Comparison of ENCODE assay signal across 8 cellular contexts in genomic region chr5:176408245-176408573, GRCh38. TPM values are rescaled to one million over a fixed set of nuclear protein-coding genes. Genes with fewer than 3 reads are reported as not detected.
DNase-seq lines count a peak whose midpoint lies in the region; ATAC-seq and TF ChIP-seq lines count a peak whose summit lies in the region.
"Not testable (repeated sequence)": the region's sequence is repeated elsewhere in the genome, so short reads cannot be mapped to it uniquely, and the experiment has no call there.

No MANE protein-coding gene starts in this region.

- not testable (repeated sequence) for TF ChIP-seq CTCF in RWPE1 (conservative IDR thresholded peaks at IDR 0.05; ENCODE audit: low read depth); esophagus squamous epithelium (IDR thresholded peaks at IDR 0.05); left ventricle myocardium inferior (IDR thresholded peaks at IDR 0.05; ENCODE audit: borderline replicate concordance); gastrocnemius medialis (IDR thresholded peaks at IDR 0.05 in 4 of 5, conservative IDR thresholded peaks at IDR 0.05 in 1 of 5); vagina (IDR thresholded peaks at IDR 0.05)

- H3K36me3 ChIP-seq in esophagus squamous epithelium (peaks cover 0 to 63% (median 20%) of the 10 kb centered on the region in 3 donors), left ventricle myocardium inferior (peaks cover 57% of the 10 kb centered on the region), gastrocnemius medialis (peaks cover 0 to 57% of the 10 kb centered on the region in 2 donors), subcutaneous abdominal adipose tissue (ENCODE audit: control insufficient read depth in 5 of 5, insufficient read depth in 5 of 5, low read length in 5 of 5) (peaks cover 0 to 41% (median 26%) of the 10 kb centered on the region in 5 donors), vagina (peaks cover 0 to 38% of the 10 kb centered on the region in 2 donors)

- CTCF ChIA-PET in RWPE1 (lab: Yijun Ruan, JAX) = interaction anchor here (1.1 to 1.8 kb wide), 2 partner anchors 40 to 135 kb away, joined by 4 to 9 read pairs; partner anchors contain the start of gene FAF2

- not testable (repeated sequence) for TF ChIP-seq POLR2A in esophagus squamous epithelium (IDR thresholded peaks at IDR 0.05); gastrocnemius medialis (IDR thresholded peaks at IDR 0.05); vagina (IDR thresholded peaks at IDR 0.05)

- intact Hi-C loops in esophagus squamous epithelium (cut with DNase I); left ventricle myocardium inferior (cut with micrococcal nuclease); gastrocnemius medialis (cut with DNase I; ENCODE audit: low total_unique reads); vagina (cut with DNase I): not testable (repeated sequence)

- peak overlapping the region; percentile 99 for H3K27ac ChIP-seq in RWPE1
- H3K27ac ChIP-seq in angular gyrus (ENCODE audit: low read depth, low read length) = peak overlapping the region; percentile 57
- peak overlapping the region; percentile 17 for H3K27ac ChIP-seq in epithelial cell of prostate
- H3K27ac ChIP-seq in esophagus squamous epithelium = peak overlapping the region; percentile 73 to 99 (median 84)
- peak overlapping the region; percentile 79 for H3K27ac ChIP-seq in left ventricle myocardium inferior (replicated peaks)
- H3K27ac ChIP-seq in gastrocnemius medialis = peak overlapping the region in 3 of 4 donors; percentile 57 to 72 (median 71)
- peak overlapping the region; percentile 46 for H3K27ac ChIP-seq in subcutaneous abdominal adipose tissue (ENCODE audit: low read depth, low read length)
- H3K27ac ChIP-seq in vagina = peak overlapping the region; percentile 73

- in situ Hi-C loops in gastrocnemius medialis (cut with MboI; ENCODE audit: low sequenced_read_pairs in 4 of 4) = loop anchor here in 1 of 4 donors (25.0 kb wide), 1 partner anchor 129 kb away; the partner anchor contains the start of genes CDHR2 and RNF44

- H3K9me3 ChIP-seq in esophagus squamous epithelium; left ventricle myocardium inferior (replicated peaks); gastrocnemius medialis; subcutaneous abdominal adipose tissue (ENCODE audit: control insufficient read depth in 5 of 5, low read length in 5 of 5); vagina: not testable (repeated sequence)

- WGBS in esophagus squamous epithelium, 2 donors = 72 to 88% methylated on average over 8 of the region's 10 CpGs

- ATAC-seq in gastrocnemius medialis = not testable (repeated sequence)

- H3K4me3 ChIP-seq in esophagus squamous epithelium; left ventricle myocardium inferior; gastrocnemius medialis; subcutaneous abdominal adipose tissue (ENCODE audit: low read depth in 1 of 5, low read length in 5 of 5); vagina: not testable (repeated sequence)

- H3K4me1 ChIP-seq in esophagus squamous epithelium (peaks cover 53 to 100% (median 56%) of the 10 kb centered on the region in 3 donors), left ventricle myocardium inferior (peaks cover 73% of the 10 kb centered on the region), gastrocnemius medialis (peaks cover 17 to 28% of the 10 kb centered on the region in 2 donors), subcutaneous abdominal adipose tissue (ENCODE audit: control insufficient read depth in 5 of 5, insufficient read depth in 5 of 5, low read length in 5 of 5) (peaks cover 0 to 28% (median 24%) of the 10 kb centered on the region in 5 donors), vagina (peaks cover 64% of the 10 kb centered on the region)

- DNase-seq in RWPE1 (ENCODE audit: low spot score); epithelial cell of prostate (ENCODE audit: low read depth, low spot score); esophagus squamous epithelium (lab: John Stamatoyannopoulos, UW); left ventricle myocardium inferior; gastrocnemius medialis; vagina (ENCODE audit: extremely low spot score in 2 of 2): not testable (repeated sequence)

- POLR2A ChIA-PET in RWPE1 (lab: Yijun Ruan, JAX; ENCODE audit: low non-redundant PET) = not testable (repeated sequence)

- H3K27me3 ChIP-seq in esophagus squamous epithelium; left ventricle myocardium inferior (ENCODE audit: low read depth); gastrocnemius medialis; subcutaneous abdominal adipose tissue (ENCODE audit: control insufficient read depth in 5 of 5, insufficient read depth in 4 of 5, low read length in 5 of 5); vagina: not testable (repeated sequence)

- not testable (repeated sequence) for H3K9ac ChIP-seq in subcutaneous abdominal adipose tissue (ENCODE audit: low read length in 5 of 5)

RNA-seq across cellular contexts. Expression of gene CLTB, which starts 8.1 kb away (rescaled TPM):
- 100 to 1,000 TPM; 347 to 732 (median 444) TPM for total RNA-seq in esophagus squamous epithelium
- total RNA-seq in left ventricle myocardium inferior = 216 TPM
- total RNA-seq in gastrocnemius medialis = 100 to 1,000 TPM; 261 to 386 (median 302) TPM
- total RNA-seq in vagina = 254 TPM

RNA-seq across cellular contexts. Expression of gene HIGD2A, which starts 19.7 kb away (rescaled TPM):
- 100 to 1,000 TPM in 2 of 4 donors, 10 to 100 TPM in 2; 77.2 to 122 (median 90.3) TPM for total RNA-seq in esophagus squamous epithelium
- 217 TPM for total RNA-seq in left ventricle myocardium inferior
- total RNA-seq in gastrocnemius medialis = 100 to 1,000 TPM; 189 to 274 (median 229) TPM
- total RNA-seq in vagina = 124 TPM

RNA-seq across cellular contexts. Expression of gene NOP16, which starts 19.8 kb away (rescaled TPM):
- 10 to 100 TPM; 19.9 to 38.0 (median 30.9) TPM for total RNA-seq in esophagus squamous epithelium
- 19.1 TPM for total RNA-seq in left ventricle myocardium inferior
- 10 to 100 TPM; 21.6 to 43.5 (median 33.9) TPM for total RNA-seq in gastrocnemius medialis
- total RNA-seq in vagina = 48.6 TPM

RNA-seq across cellular contexts. Expression of gene FAF2, which starts 40.0 kb away (rescaled TPM):
- total RNA-seq in esophagus squamous epithelium (10 to 100 TPM; 18.5 to 27.0 (median 24.7) TPM), left ventricle myocardium inferior (13.0 TPM), gastrocnemius medialis (10 to 100 TPM; 14.0 to 20.7 (median 14.7) TPM), vagina (25.3 TPM)

RNA-seq across cellular contexts. Expression of gene ARL10, which starts 42.9 kb away (rescaled TPM):
- total RNA-seq in esophagus squamous epithelium (10 to 100 TPM in 1 of 4 donors, 1 to 10 TPM in 3; 2.4 to 10.1 (median 6.3) TPM), left ventricle myocardium inferior (6.0 TPM), gastrocnemius medialis (1 to 10 TPM; 1.4 to 4.7 (median 2.4) TPM), vagina (9.8 TPM)

Comparison
In these comparisons a context has a peak if more than half of its experiments do, and no peak if none do; other contexts are left out.
1. H3K27ac ChIP-seq: peak in every context shown above with its lines; median percentile 99 in RWPE1; 84 in esophagus squamous epithelium; 79 in left ventricle myocardium inferior; 73 in vagina; 71 in gastrocnemius medialis; 57 in angular gyrus; 46 in subcutaneous abdominal adipose tissue; 17 in epithelial cell of prostate.